1 cellular context compared by ENCODE assay signal in the genomic region with DNA sequence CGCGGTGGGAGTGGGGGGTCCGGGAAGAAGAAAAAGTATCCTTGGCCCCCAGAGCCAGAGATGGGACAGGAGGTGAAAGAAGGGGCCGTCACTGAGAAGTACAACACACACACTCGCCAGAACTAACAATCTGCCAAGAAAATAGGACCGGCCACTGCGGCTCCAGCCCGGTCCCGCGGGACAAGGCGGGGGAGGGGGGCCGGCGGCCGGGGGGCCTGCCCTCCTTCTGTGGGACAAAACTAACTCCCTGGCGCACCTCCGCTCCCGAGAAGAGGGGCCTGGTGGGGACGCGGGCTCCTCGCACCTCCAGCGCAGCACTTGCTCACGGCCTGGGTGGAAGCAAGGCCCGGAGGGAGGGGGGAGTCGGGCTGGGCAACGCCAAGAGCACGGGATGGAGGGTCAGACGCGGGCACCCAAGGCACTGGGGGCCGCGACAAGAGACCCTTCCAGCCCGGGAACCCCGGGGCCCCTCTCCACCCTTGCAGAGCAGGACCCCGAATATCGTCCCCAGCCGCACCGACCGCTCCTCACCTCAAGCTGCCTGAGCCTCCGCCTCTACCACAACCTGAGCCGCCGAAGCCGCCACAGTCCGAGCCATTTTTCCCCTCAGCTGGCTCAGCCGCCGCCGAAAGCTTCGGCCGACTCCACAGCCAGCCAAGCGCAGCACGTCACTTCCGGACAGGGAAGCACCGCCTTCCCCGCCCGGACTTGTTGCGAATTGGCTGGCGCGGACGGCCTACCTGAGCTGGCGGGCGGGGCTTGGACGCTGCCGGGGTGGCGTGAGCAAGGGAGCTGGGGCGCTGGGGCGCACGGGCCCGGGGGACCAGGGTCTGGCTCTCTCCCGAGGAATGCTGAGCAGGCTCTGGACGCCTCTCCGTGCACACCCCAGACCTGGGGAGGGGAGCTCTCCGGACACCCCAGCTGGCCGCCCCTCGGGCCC.
TF ChIP-seq lines count a peak whose summit lies in the region.

A gene with protein sequence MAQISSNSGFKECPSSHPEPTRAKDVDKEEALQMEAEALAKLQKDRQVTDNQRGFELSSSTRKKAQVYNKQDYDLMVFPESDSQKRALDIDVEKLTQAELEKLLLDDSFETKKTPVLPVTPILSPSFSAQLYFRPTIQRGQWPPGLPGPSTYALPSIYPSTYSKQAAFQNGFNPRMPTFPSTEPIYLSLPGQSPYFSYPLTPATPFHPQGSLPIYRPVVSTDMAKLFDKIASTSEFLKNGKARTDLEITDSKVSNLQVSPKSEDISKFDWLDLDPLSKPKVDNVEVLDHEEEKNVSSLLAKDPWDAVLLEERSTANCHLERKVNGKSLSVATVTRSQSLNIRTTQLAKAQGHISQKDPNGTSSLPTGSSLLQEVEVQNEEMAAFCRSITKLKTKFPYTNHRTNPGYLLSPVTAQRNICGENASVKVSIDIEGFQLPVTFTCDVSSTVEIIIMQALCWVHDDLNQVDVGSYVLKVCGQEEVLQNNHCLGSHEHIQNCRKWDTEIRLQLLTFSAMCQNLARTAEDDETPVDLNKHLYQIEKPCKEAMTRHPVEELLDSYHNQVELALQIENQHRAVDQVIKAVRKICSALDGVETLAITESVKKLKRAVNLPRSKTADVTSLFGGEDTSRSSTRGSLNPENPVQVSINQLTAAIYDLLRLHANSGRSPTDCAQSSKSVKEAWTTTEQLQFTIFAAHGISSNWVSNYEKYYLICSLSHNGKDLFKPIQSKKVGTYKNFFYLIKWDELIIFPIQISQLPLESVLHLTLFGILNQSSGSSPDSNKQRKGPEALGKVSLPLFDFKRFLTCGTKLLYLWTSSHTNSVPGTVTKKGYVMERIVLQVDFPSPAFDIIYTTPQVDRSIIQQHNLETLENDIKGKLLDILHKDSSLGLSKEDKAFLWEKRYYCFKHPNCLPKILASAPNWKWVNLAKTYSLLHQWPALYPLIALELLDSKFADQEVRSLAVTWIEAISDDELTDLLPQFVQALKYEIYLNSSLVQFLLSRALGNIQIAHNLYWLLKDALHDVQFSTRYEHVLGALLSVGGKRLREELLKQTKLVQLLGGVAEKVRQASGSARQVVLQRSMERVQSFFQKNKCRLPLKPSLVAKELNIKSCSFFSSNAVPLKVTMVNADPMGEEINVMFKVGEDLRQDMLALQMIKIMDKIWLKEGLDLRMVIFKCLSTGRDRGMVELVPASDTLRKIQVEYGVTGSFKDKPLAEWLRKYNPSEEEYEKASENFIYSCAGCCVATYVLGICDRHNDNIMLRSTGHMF (N-terminal part only) (minus strand): TSS at position 670 of the 940 bp plus-strand sequence. CDS start 38,245 bp downstream, outside the sequence.

TF ChIP-seq in HepG2, 621 proteins besides CTCF, POLR2A, EP300 and RAD21 (continued from another document and continues in another):
- TF ChIP-seq, protein P1, sequence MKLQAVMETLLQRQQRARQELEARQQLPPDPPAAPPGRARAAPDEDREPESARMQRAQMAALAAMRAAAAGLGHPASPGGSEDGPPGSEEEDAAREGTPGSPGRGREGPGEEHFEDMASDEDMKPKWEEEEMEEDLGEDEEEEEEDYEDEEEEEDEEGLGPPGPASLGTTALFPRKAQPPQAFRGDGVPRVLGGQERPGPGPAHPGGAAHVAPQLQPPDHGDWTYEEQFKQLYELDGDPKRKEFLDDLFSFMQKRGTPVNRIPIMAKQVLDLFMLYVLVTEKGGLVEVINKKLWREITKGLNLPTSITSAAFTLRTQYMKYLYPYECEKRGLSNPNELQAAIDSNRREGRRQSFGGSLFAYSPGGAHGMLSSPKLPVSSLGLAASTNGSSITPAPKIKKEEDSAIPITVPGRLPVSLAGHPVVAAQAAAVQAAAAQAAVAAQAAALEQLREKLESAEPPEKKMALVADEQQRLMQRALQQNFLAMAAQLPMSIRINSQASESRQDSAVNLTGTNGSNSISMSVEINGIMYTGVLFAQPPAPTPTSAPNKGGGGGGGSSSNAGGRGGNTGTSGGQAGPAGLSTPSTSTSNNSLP (IDR thresholded peaks at IDR 0.05; ENCODE audit: low read depth, low read length): no peak
- TF ChIP-seq, protein P2, sequence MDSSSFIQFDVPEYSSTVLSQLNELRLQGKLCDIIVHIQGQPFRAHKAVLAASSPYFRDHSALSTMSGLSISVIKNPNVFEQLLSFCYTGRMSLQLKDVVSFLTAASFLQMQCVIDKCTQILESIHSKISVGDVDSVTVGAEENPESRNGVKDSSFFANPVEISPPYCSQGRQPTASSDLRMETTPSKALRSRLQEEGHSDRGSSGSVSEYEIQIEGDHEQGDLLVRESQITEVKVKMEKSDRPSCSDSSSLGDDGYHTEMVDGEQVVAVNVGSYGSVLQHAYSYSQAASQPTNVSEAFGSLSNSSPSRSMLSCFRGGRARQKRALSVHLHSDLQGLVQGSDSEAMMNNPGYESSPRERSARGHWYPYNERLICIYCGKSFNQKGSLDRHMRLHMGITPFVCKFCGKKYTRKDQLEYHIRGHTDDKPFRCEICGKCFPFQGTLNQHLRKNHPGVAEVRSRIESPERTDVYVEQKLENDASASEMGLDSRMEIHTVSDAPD (CRISPR knock-in tag; IDR thresholded peaks at IDR 0.05): no peak
- TF ChIP-seq FOSL2 (CRISPR knock-in tag; IDR thresholded peaks at IDR 0.05): no peak
- TF ChIP-seq POLR2AphosphoS5 (IDR thresholded peaks at IDR 0.05; ENCODE audit: low read depth, low read length): peak; percentile 94
- 0 out of 2 replicates have a peak, but pooled peaks have one; percentile 21 for TF ChIP-seq ZNF598 (CRISPR knock-in tag; IDR thresholded peaks at IDR 0.05; ENCODE audit: borderline replicate concordance)
- TF ChIP-seq, protein P3, sequence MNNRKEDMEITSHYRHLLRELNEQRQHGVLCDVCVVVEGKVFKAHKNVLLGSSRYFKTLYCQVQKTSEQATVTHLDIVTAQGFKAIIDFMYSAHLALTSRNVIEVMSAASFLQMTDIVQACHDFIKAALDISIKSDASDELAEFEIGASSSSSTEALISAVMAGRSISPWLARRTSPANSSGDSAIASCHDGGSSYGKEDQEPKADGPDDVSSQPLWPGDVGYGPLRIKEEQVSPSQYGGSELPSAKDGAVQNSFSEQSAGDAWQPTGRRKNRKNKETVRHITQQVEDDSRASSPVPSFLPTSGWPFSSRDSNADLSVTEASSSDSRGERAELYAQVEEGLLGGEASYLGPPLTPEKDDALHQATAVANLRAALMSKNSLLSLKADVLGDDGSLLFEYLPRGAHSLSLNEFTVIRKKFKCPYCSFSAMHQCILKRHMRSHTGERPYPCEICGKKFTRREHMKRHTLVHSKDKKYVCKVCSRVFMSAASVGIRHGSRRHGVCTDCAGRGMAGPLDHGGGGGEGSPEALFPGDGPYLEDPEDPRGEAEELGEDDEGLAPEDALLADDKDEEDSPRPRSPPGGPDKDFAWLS (CRISPR knock-in tag; IDR thresholded peaks at IDR 0.05; ENCODE audit: borderline replicate concordance): no peak
- TF ChIP-seq MEF2D (CRISPR knock-in tag; IDR thresholded peaks at IDR 0.05): peak; percentile 82; the same call in 1 of the 2 replicates
- TF ChIP-seq ZNF34 (CRISPR knock-in tag; IDR thresholded peaks at IDR 0.05; ENCODE audit: borderline replicate concordance): no peak
- no peak for TF ChIP-seq ZNF569 (CRISPR knock-in tag; IDR thresholded peaks at IDR 0.05; ENCODE audit: borderline replicate concordance)
- TF ChIP-seq SP1 (IDR thresholded peaks at IDR 0.05): no peak
- peak; percentile 80 for TF ChIP-seq SP1 (CRISPR knock-in tag; IDR thresholded peaks at IDR 0.05)
- peak; percentile 75; the same call in 1 of the 2 replicates for TF ChIP-seq ZNF274 (CRISPR knock-in tag; IDR thresholded peaks at IDR 0.05)
- peak; percentile 90 for TF ChIP-seq ZFX (CRISPR knock-in tag; IDR thresholded peaks at IDR 0.05; ENCODE audit: low read depth)
- TF ChIP-seq, protein P4, sequence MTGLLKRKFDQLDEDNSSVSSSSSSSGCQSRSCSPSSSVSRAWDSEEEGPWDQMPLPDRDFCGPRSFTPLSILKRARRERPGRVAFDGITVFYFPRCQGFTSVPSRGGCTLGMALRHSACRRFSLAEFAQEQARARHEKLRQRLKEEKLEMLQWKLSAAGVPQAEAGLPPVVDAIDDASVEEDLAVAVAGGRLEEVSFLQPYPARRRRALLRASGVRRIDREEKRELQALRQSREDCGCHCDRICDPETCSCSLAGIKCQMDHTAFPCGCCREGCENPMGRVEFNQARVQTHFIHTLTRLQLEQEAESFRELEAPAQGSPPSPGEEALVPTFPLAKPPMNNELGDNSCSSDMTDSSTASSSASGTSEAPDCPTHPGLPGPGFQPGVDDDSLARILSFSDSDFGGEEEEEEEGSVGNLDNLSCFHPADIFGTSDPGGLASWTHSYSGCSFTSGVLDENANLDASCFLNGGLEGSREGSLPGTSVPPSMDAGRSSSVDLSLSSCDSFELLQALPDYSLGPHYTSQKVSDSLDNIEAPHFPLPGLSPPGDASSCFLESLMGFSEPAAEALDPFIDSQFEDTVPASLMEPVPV (CRISPR knock-in tag; IDR thresholded peaks at IDR 0.05): peak; percentile 80
- 0 out of 2 replicates have a peak, but pooled peaks have one; percentile 16 for TF ChIP-seq PPARG (CRISPR knock-in tag; conservative IDR thresholded peaks at IDR 0.05)
- peak; percentile 74 for TF ChIP-seq ZNF772 (CRISPR knock-in tag; IDR thresholded peaks at IDR 0.05)
- TF ChIP-seq ZNF317 (CRISPR knock-in tag; IDR thresholded peaks at IDR 0.05): peak; percentile 69; the same call in 1 of the 2 replicates
- no peak for TF ChIP-seq ZNF615 (CRISPR knock-in tag; IDR thresholded peaks at IDR 0.05; ENCODE audit: borderline replicate concordance)
- TF ChIP-seq ZSCAN12 (CRISPR knock-in tag; IDR thresholded peaks at IDR 0.05): no peak
- TF ChIP-seq, protein P5, sequence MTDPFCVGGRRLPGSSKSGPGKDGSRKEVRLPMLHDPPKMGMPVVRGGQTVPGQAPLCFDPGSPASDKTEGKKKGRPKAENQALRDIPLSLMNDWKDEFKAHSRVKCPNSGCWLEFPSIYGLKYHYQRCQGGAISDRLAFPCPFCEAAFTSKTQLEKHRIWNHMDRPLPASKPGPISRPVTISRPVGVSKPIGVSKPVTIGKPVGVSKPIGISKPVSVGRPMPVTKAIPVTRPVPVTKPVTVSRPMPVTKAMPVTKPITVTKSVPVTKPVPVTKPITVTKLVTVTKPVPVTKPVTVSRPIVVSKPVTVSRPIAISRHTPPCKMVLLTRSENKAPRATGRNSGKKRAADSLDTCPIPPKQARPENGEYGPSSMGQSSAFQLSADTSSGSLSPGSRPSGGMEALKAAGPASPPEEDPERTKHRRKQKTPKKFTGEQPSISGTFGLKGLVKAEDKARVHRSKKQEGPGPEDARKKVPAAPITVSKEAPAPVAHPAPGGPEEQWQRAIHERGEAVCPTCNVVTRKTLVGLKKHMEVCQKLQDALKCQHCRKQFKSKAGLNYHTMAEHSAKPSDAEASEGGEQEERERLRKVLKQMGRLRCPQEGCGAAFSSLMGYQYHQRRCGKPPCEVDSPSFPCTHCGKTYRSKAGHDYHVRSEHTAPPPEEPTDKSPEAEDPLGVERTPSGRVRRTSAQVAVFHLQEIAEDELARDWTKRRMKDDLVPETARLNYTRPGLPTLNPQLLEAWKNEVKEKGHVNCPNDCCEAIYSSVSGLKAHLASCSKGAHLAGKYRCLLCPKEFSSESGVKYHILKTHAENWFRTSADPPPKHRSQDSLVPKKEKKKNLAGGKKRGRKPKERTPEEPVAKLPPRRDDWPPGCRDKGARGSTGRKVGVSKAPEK (CRISPR knock-in tag; IDR thresholded peaks at IDR 0.05; ENCODE audit: borderline replicate concordance): peak; percentile 57; the same call in 1 of the 2 replicates
- TF ChIP-seq GFI1 (CRISPR knock-in tag; IDR thresholded peaks at IDR 0.05; ENCODE audit: borderline replicate concordance): peak; percentile 26; the same call in 1 of the 2 replicates
- no peak for TF ChIP-seq CHD4 (IDR thresholded peaks at IDR 0.05; ENCODE audit: borderline replicate concordance, low read length)
- TF ChIP-seq RELA (CRISPR knock-in tag; IDR thresholded peaks at IDR 0.05): peak; percentile 67; the same call in 1 of the 2 replicates
- no peak for TF ChIP-seq FOXP1 (IDR thresholded peaks at IDR 0.05)
- no peak for TF ChIP-seq FOXP1 (CRISPR knock-in tag; IDR thresholded peaks at IDR 0.05)
- TF ChIP-seq, protein P6, sequence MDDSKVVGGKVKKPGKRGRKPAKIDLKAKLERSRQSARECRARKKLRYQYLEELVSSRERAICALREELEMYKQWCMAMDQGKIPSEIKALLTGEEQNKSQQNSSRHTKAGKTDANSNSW (CRISPR knock-in tag; IDR thresholded peaks at IDR 0.05; ENCODE audit: borderline replicate concordance): no peak; the same call in 1 of the 2 replicates
- TF ChIP-seq ZNF337 (CRISPR knock-in tag; IDR thresholded peaks at IDR 0.05; ENCODE audit: borderline replicate concordance, low read depth): 0 out of 2 replicates have a peak, but pooled peaks have one; percentile 19
- TF ChIP-seq ZNF30 (CRISPR knock-in tag; IDR thresholded peaks at IDR 0.05): 0 out of 2 replicates have a peak, but pooled peaks have one; percentile 72
- peak; percentile 83 for TF ChIP-seq SRSF1 (optimal IDR thresholded peaks at IDR 0.05; ENCODE audit: low read depth, low read length)
- 0 out of 2 replicates have a peak, but pooled peaks have one; percentile 52 for TF ChIP-seq MEIS1 (CRISPR knock-in tag; IDR thresholded peaks at IDR 0.05; ENCODE audit: borderline replicate concordance)
- TF ChIP-seq HNRNPLL (IDR thresholded peaks at IDR 0.05; ENCODE audit: low read depth, low read length, poor library complexity, severe bottlenecking): peak; percentile 75
- no peak for TF ChIP-seq NFRKB (IDR thresholded peaks at IDR 0.05)
- 0 out of 2 replicates have a peak, but pooled peaks have one; percentile 47 for TF ChIP-seq ZNF441 (CRISPR knock-in tag; IDR thresholded peaks at IDR 0.05; ENCODE audit: borderline replicate concordance)
- TF ChIP-seq DR1 (CRISPR knock-in tag; IDR thresholded peaks at IDR 0.05): peak; percentile 84; the same call in 1 of the 2 replicates
- peak; percentile 46 for TF ChIP-seq AGO1 (IDR thresholded peaks at IDR 0.05; ENCODE audit: low read depth, low read length, poor library complexity, severe bottlenecking)
- TF ChIP-seq, protein P7, sequence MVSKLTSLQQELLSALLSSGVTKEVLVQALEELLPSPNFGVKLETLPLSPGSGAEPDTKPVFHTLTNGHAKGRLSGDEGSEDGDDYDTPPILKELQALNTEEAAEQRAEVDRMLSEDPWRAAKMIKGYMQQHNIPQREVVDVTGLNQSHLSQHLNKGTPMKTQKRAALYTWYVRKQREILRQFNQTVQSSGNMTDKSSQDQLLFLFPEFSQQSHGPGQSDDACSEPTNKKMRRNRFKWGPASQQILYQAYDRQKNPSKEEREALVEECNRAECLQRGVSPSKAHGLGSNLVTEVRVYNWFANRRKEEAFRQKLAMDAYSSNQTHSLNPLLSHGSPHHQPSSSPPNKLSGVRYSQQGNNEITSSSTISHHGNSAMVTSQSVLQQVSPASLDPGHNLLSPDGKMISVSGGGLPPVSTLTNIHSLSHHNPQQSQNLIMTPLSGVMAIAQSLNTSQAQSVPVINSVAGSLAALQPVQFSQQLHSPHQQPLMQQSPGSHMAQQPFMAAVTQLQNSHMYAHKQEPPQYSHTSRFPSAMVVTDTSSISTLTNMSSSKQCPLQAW (CRISPR knock-in tag; IDR thresholded peaks at IDR 0.05): no peak; the same call in none of the 2 replicates
- peak; percentile 78; the same call in 1 of the 2 replicates for TF ChIP-seq SMAD9 (CRISPR knock-in tag; IDR thresholded peaks at IDR 0.05)
- TF ChIP-seq ARHGAP35 (CRISPR knock-in tag; IDR thresholded peaks at IDR 0.05; ENCODE audit: borderline replicate concordance): no peak; the same call in 1 of the 2 replicates
- no peak for TF ChIP-seq REL (CRISPR knock-in tag; conservative IDR thresholded peaks at IDR 0.05)
- TF ChIP-seq RARG (CRISPR knock-in tag; IDR thresholded peaks at IDR 0.05; ENCODE audit: low read depth): 0 out of 2 replicates have a peak, but pooled peaks have one; percentile 35
- TF ChIP-seq HMGA1 (CRISPR knock-in tag; conservative IDR thresholded peaks at IDR 0.05): no peak
- TF ChIP-seq JUNB (CRISPR knock-in tag; IDR thresholded peaks at IDR 0.05; ENCODE audit: borderline replicate concordance): no peak
- TF ChIP-seq ZNF232 (CRISPR knock-in tag; IDR thresholded peaks at IDR 0.05; ENCODE audit: borderline replicate concordance): peak; percentile 42; the same call in 1 of the 2 replicates
- no peak for TF ChIP-seq ZNF136 (CRISPR knock-in tag; IDR thresholded peaks at IDR 0.05; ENCODE audit: low read depth)
- peak; percentile 64; the same call in 1 of the 2 replicates for TF ChIP-seq PITX1 (CRISPR knock-in tag; IDR thresholded peaks at IDR 0.05)
